8 cellular contexts compared by ENCODE assay signal in genomic region chr16:69105501-69106361, GRCh38. TPM values are rescaled to one million over a fixed set of nuclear protein-coding genes. Genes with fewer than 3 reads are reported as not detected.
DNase-seq lines count a peak whose midpoint lies in the region; ATAC-seq, FAIRE-seq and TF ChIP-seq lines count a peak whose summit lies in the region.

Gene HAS3 (plus strand): TSS chr16:69105653. CDS start chr16:69109396, 3,743 bp downstream.

- peak within 1 kb of the TSS; percentile 65 for H3K4me2 ChIP-seq in neural cell (ENCODE audit: low read length)

- H3K36me3 Mint-ChIP-seq in activated T-cell treated with anti-CD3 and anti-CD28 coated beads, Interleukin-2, amount 50 U/mL, for 4 hours (ENCODE audit: insufficient read depth), result peaks cover 11% of the 10 kb centered on the region

- H3K79me2 ChIP-seq in neural cell (replicated peaks; ENCODE audit: insufficient read depth, low read length), result peaks cover 33% of the 10 kb centered on the region

- peak; percentile 82 to 84 for ATAC-seq in activated T-cell treated with anti-CD3 and anti-CD28 coated beads, Interleukin-2, amount 50 U/mL, for 4 hours
- ATAC-seq in GM21515 (IDR thresholded peaks at IDR 0.05; ENCODE audit: unreplicated experiment), result no peak

- H3K9ac ChIP-seq in neural cell (ENCODE audit: low read length), result peak within 1 kb of the TSS; percentile 85

- H3K27ac ChIP-seq in C4-2B (peak within 1 kb of the TSS; percentile 59), neural cell (ENCODE audit: low read length) (peak within 1 kb of the TSS; percentile 73)

- peak; percentile 58 for DNase-seq in GM19238 (ENCODE audit: insufficient read length, low spot score)
- DNase-seq in NCI-H2227 (lab: John Stamatoyannopoulos, UW; ENCODE audit: unreplicated experiment), result peak; percentile 76
- DNase-seq in activated T-cell treated with anti-CD3 and anti-CD28 coated beads, Interleukin-2, amount 50 U/mL, for 4 hours, result no peak
- peak; percentile 68 to 73 for DNase-seq in frontal cortex (ENCODE audit: low spot score in 2 of 2)
- no peak for DNase-seq in cortex of kidney (lab: John Stamatoyannopoulos, UW)

- FAIRE-seq in frontal cortex (lab: Jason Lieb, UNC), result no peak

- no peaks in the 10 kb centered on the region for H3K9me3 ChIP-seq in neural cell (ENCODE audit: low read length)

- no peaks in the 10 kb centered on the region for H3K9me2 ChIP-seq in neural cell (ENCODE audit: insufficient read depth, low read length)

- H3K9me3 Mint-ChIP-seq in activated T-cell treated with anti-CD3 and anti-CD28 coated beads, Interleukin-2, amount 50 U/mL, for 4 hours, result no peaks in the 10 kb centered on the region

- H3K4me3 Mint-ChIP-seq in activated T-cell treated with anti-CD3 and anti-CD28 coated beads, Interleukin-2, amount 50 U/mL, for 4 hours, result peak within 1 kb of the TSS; percentile 83

- peak; percentile 77 for TF ChIP-seq RAD21 in neural cell (conservative IDR thresholded peaks at IDR 0.05)

- peak within 1 kb of the TSS; percentile 97 for H3K4me3 ChIP-seq in neural cell (ENCODE audit: low read length)

- TF ChIP-seq CTCF in C4-2B (conservative IDR thresholded peaks at IDR 0.05) (peak; percentile 63), neural cell (IDR thresholded peaks at IDR 0.05; ENCODE audit: poor library complexity, severe bottlenecking) (peak; percentile 79)

- no peaks in the 10 kb centered on the region for H3K27me3 ChIP-seq in neural cell (ENCODE audit: insufficient read depth, low read depth, low read length)

- H3K4me1 Mint-ChIP-seq in activated T-cell treated with anti-CD3 and anti-CD28 coated beads, Interleukin-2, amount 50 U/mL, for 4 hours (ENCODE audit: low read depth), result peaks cover 16% of the 10 kb centered on the region

- H3F3A ChIP-seq in neural cell (ENCODE audit: insufficient read depth, low read length, poor library complexity, severe bottlenecking), result peaks cover 3% of the 10 kb centered on the region

- H3K27me3 Mint-ChIP-seq in activated T-cell treated with anti-CD3 and anti-CD28 coated beads, Interleukin-2, amount 50 U/mL, for 4 hours (ENCODE audit: low read depth), result peaks cover 36% of the 10 kb centered on the region

- peak; percentile 9 for TF ChIP-seq EP300 in neural cell (conservative IDR thresholded peaks at IDR 0.05; ENCODE audit: poor library complexity, severe bottlenecking)

- H4K20me1 ChIP-seq in neural cell (ENCODE audit: insufficient read depth), result no peaks in the 10 kb centered on the region

- H3K36me3 ChIP-seq in neural cell (ENCODE audit: insufficient read depth, low read length), result peaks cover 9% of the 10 kb centered on the region

- no peak within 1 kb of the TSS for H2AFZ ChIP-seq in neural cell (ENCODE audit: low read depth, low read length)

TF ChIP-seq in neural cell, 6 proteins besides CTCF, POLR2A, EP300 and RAD21:
- TF ChIP-seq POLR2AphosphoS5 (IDR thresholded peaks at IDR 0.05) (peak; percentile 61), TAF1 (IDR thresholded peaks at IDR 0.05; ENCODE audit: low read depth) (no peak), REST (IDR thresholded peaks at IDR 0.05; ENCODE audit: borderline replicate concordance) (no peak), EZH2 (IDR thresholded peaks at IDR 0.05; ENCODE audit: borderline replicate concordance, insufficient read depth, low read length, poor library complexity, severe bottlenecking) (no peak), SMC3 (conservative IDR thresholded peaks at IDR 0.05; ENCODE audit: poor library complexity) (peak; percentile 77), MXI1 (conservative IDR thresholded peaks at IDR 0.05; ENCODE audit: poor library complexity, severe bottlenecking) (peak; percentile 43)

RNA-seq across cellular contexts. Expression of gene HAS3, which starts in this region (rescaled TPM):
- total RNA-seq in activated T-cell treated with anti-CD3 and anti-CD28 coated beads, Interleukin-2, amount 50 U/mL, for 4 hours, result 1 to 10 TPM in 2 of 3 donors, under 1 TPM in 1; 0.58 to 1.7 (median 1.3) TPM
- 4.9 TPM for total RNA-seq in frontal cortex
- polyA plus RNA-seq in neural cell, result 12.5 and 30.1 TPM in 2 replicates
- 29.0 and 38.2 TPM in 2 replicates for polyA minus RNA-seq in neural cell

Comparison
In these comparisons a context has a peak if more than half of its experiments do, and no peak if none do; other contexts are left out.
1. DNase-seq: peak in GM19238 (single experiment), NCI-H2227 (single experiment) and frontal cortex (2 of 2); none in activated T-cell treated with anti-CD3 and anti-CD28 coated beads, Interleukin-2, amount 50 U/mL, for 4 hours (single experiment) and cortex of kidney (single experiment).